16 cellular contexts compared by ENCODE assay signal in genomic region chr1:69940816-69941215, GRCh38.
A peak's percentile ranks its signal among the peaks of the same experiment; 100 is the strongest.
DNase-seq lines count a peak whose midpoint lies in the region; FAIRE-seq and TF ChIP-seq lines count a peak whose summit lies in the region.
"Had no signal": no experiment of that assay in that cellular context is flagged by ENCODE, and none has a peak within 500 bp of the region (broad histone marks: within the 10 kb centered on the region; RNA-seq: fewer than 3 reads in every experiment).

No MANE protein-coding gene starts in this region.

- FAIRE-seq in D721Med (lab: Jason Lieb, UNC) = no peak
- FAIRE-seq: G401.6, GM12892 had no signal

- H3K4me1 ChIP-seq in OCI-LY7 (ENCODE audit: insufficient read depth, low read length, poor library complexity, severe bottlenecking) = no peaks in the 10 kb centered on the region
- H3K4me1 ChIP-seq in osteoblast (ENCODE audit: insufficient read depth, low read length) = no peaks in the 10 kb centered on the region
- H3K4me1 ChIP-seq: BLaER1 treated with 17β-estradiol and CSF1 and Interleukin-3, amounts not matched to agents 10 nM and 100 nM had no signal

- no peaks in the 10 kb centered on the region for H3K4me1 Mint-ChIP-seq in activated naive CD4-positive, alpha-beta T cell treated with anti-CD3 and anti-CD28 coated beads, Interleukin-2, amount 50 U/mL, for 24 hours
- H3K4me1 Mint-ChIP-seq in activated naive CD8-positive, alpha-beta T cell treated with anti-CD3 and anti-CD28 coated beads for 36 hours = no peaks in the 10 kb centered on the region
- H3K4me1 Mint-ChIP-seq: CD4-positive, CD25-positive, alpha-beta regulatory T cell; H9 had no signal

- TF ChIP-seq CTCF in OCI-LY7 (conservative IDR thresholded peaks at IDR 0.05; ENCODE audit: low read length) (no peak), osteoblast (IDR thresholded peaks at IDR 0.05; ENCODE audit: extremely low read depth, low read depth, low read length) (no peak), D721Med (IDR thresholded peaks at IDR 0.05; ENCODE audit: insufficient read depth, missing control alignments) (no peak)

- H3K27ac Mint-ChIP-seq in activated naive CD4-positive, alpha-beta T cell treated with anti-CD3 and anti-CD28 coated beads, Interleukin-2, amount 50 U/mL, for 24 hours = peak overlapping the region; percentile 36
- no peak overlapping the region for H3K27ac Mint-ChIP-seq in activated naive CD8-positive, alpha-beta T cell treated with anti-CD3 and anti-CD28 coated beads for 36 hours
- H3K27ac Mint-ChIP-seq: CD4-positive, CD25-positive, alpha-beta regulatory T cell; H9 had no signal

- H4K20me1 ChIP-seq in OCI-LY7 (ENCODE audit: insufficient read depth, low read length) = no peaks in the 10 kb centered on the region
- H4K20me1 ChIP-seq in osteoblast (ENCODE audit: insufficient read depth, low read length) = no peaks in the 10 kb centered on the region
- H4K20me1 ChIP-seq: BLaER1 treated with 17β-estradiol and CSF1 and Interleukin-3, amounts not matched to agents 10 nM and 100 nM had no signal

- no TSS peak for BruUV-seq in OCI-LY7 (replicated peaks; lab: Mats Ljungman, UMichigan)

- no peak overlapping the region for H3K27ac ChIP-seq in OCI-LY7 (ENCODE audit: low read depth, low read length, poor library complexity, severe bottlenecking)
- H3K27ac ChIP-seq in osteoblast (ENCODE audit: low read depth, low read length) = no peak overlapping the region
- H3K27ac ChIP-seq: BLaER1 treated with 17β-estradiol and CSF1 and Interleukin-3, amounts not matched to agents 10 nM and 100 nM had no signal

- H3K4me3 ChIP-seq in OCI-LY7 (ENCODE audit: low read depth, low read length, poor library complexity, severe bottlenecking) (no peak overlapping the region), osteoblast (ENCODE audit: insufficient read depth, low read length) (no peak overlapping the region)
- H3K4me3 ChIP-seq: BLaER1 treated with 17β-estradiol and CSF1 and Interleukin-3, amounts not matched to agents 10 nM and 100 nM had no signal

- no peaks in the 10 kb centered on the region for H3K36me3 ChIP-seq in OCI-LY7 (ENCODE audit: insufficient read depth, low read length)
- no peaks in the 10 kb centered on the region for H3K36me3 ChIP-seq in osteoblast (ENCODE audit: insufficient read depth, low read length)
- H3K36me3 ChIP-seq: BLaER1 treated with 17β-estradiol and CSF1 and Interleukin-3, amounts not matched to agents 10 nM and 100 nM had no signal

- POLR2A ChIA-PET in OCI-LY7 (lab: Charles Lee) = no interaction called here

- H3K4me2 ChIP-seq in OCI-LY7 (ENCODE audit: low read length) = 0 out of 2 replicates have a peak overlapping the region, but pooled peaks have one; percentile 10
- peak overlapping the region; percentile 25 for H3K4me2 ChIP-seq in osteoblast (ENCODE audit: insufficient read depth, low read length)
- H3K4me2 ChIP-seq: BLaER1 treated with 17β-estradiol and CSF1 and Interleukin-3, amounts not matched to agents 10 nM and 100 nM had no signal

- CTCF ChIA-PET in OCI-LY7 (lab: Charles Lee; ENCODE audit: unreplicated experiment) = no interaction called here

- H3K9me2 ChIP-seq in OCI-LY7 (ENCODE audit: insufficient read depth, low read length) = no peaks in the 10 kb centered on the region

- peaks cover 4% of the 10 kb centered on the region for H3K36me3 Mint-ChIP-seq in activated naive CD4-positive, alpha-beta T cell treated with anti-CD3 and anti-CD28 coated beads, Interleukin-2, amount 50 U/mL, for 24 hours
- no peaks in the 10 kb centered on the region for H3K36me3 Mint-ChIP-seq in activated naive CD8-positive, alpha-beta T cell treated with anti-CD3 and anti-CD28 coated beads for 36 hours
- H3K36me3 Mint-ChIP-seq: CD4-positive, CD25-positive, alpha-beta regulatory T cell had no signal

- H3K79me2 ChIP-seq in OCI-LY7 (ENCODE audit: insufficient read depth, low read depth, low read length) (no peaks in the 10 kb centered on the region), osteoblast (ENCODE audit: insufficient read depth, low read length) (no peaks in the 10 kb centered on the region)

- no peak for DNase-seq in activated naive CD4-positive, alpha-beta T cell (lab: John Stamatoyannopoulos, UW)
- DNase-seq in HT1080 (ENCODE audit: low read depth) (peak; percentile 15), OCI-LY7 (ENCODE audit: low spot score) (no peak), osteoblast (ENCODE audit: insufficient read length, low spot score, missing footprints) (no peak), D721Med (ENCODE audit: insufficient read length, low spot score) (no peak), H4 (ENCODE audit: low spot score) (no peak)
- no peak for DNase-seq in activated naive CD8-positive, alpha-beta T cell treated with anti-CD3 and anti-CD28 coated beads for 36 hours
- DNase-seq: 8988T; ACHN; CD4-positive, CD25-positive, alpha-beta regulatory T cell; DMS79; H9 had no signal

- no peak overlapping the region for H3K4me3 Mint-ChIP-seq in activated naive CD4-positive, alpha-beta T cell treated with anti-CD3 and anti-CD28 coated beads, Interleukin-2, amount 50 U/mL, for 24 hours
- no peak overlapping the region for H3K4me3 Mint-ChIP-seq in activated naive CD8-positive, alpha-beta T cell treated with anti-CD3 and anti-CD28 coated beads for 36 hours
- H3K4me3 Mint-ChIP-seq: CD4-positive, CD25-positive, alpha-beta regulatory T cell; H9 had no signal

- H3K27me3 Mint-ChIP-seq in activated naive CD4-positive, alpha-beta T cell treated with anti-CD3 and anti-CD28 coated beads, Interleukin-2, amount 50 U/mL, for 24 hours = no peaks in the 10 kb centered on the region
- H3K27me3 Mint-ChIP-seq in activated naive CD8-positive, alpha-beta T cell treated with anti-CD3 and anti-CD28 coated beads for 36 hours = peaks cover 3% of the 10 kb centered on the region
- H3K27me3 Mint-ChIP-seq: CD4-positive, CD25-positive, alpha-beta regulatory T cell had no signal

- H2AFZ ChIP-seq in OCI-LY7 (ENCODE audit: low read length) (no peak overlapping the region), osteoblast (ENCODE audit: low read length) (no peak overlapping the region)

- no peaks in the 10 kb centered on the region for H3K27me3 ChIP-seq in osteoblast (ENCODE audit: insufficient read depth, low read length)
- H3K27me3 ChIP-seq: BLaER1 treated with 17β-estradiol and CSF1 and Interleukin-3, amounts not matched to agents 10 nM and 100 nM had no signal

- intact Hi-C loops in OCI-LY7 (cut with micrococcal nuclease; ENCODE audit: unreplicated experiment) = no loop called here

- H3K9me3 Mint-ChIP-seq in activated naive CD4-positive, alpha-beta T cell treated with anti-CD3 and anti-CD28 coated beads, Interleukin-2, amount 50 U/mL, for 24 hours = peaks cover 5% of the 10 kb centered on the region
- peaks cover 5% of the 10 kb centered on the region for H3K9me3 Mint-ChIP-seq in activated naive CD8-positive, alpha-beta T cell treated with anti-CD3 and anti-CD28 coated beads for 36 hours

- no peaks in the 10 kb centered on the region for H3K9me3 ChIP-seq in OCI-LY7 (ENCODE audit: low read length)
- no peaks in the 10 kb centered on the region for H3K9me3 ChIP-seq in osteoblast (ENCODE audit: low read depth, low read length)
